In the genomic region with DNA sequence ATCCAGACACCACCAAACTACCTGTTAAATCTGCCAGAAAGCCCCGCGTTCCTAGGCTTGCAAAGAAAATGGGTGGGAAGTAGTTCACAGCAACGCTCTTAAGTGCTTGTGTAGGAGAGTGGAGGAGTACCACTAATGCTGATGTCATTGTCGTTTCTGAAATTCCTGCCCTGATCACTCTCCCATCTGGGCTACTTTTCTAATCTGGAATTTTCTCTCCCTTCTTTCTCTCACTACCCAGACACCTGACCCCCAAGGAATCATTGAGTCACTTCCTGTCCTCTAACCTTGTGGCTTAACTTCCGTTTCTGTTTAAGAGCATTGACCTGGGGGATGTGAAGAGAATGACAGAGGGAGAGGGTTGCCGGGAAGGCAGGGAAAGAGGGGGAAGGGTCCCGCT, we compare ENCODE assay signal across 3 cellular contexts.
TF ChIP-seq lines count a peak whose summit lies in the region.

No MANE protein-coding gene starts in this region.

TF ChIP-seq in IMR-90, 13 proteins besides CTCF, POLR2A, EP300 and RAD21:
- TF ChIP-seq MAFK (IDR thresholded peaks at IDR 0.05; ENCODE audit: low read depth, low read length), result no peak
- TF ChIP-seq, protein P1, sequence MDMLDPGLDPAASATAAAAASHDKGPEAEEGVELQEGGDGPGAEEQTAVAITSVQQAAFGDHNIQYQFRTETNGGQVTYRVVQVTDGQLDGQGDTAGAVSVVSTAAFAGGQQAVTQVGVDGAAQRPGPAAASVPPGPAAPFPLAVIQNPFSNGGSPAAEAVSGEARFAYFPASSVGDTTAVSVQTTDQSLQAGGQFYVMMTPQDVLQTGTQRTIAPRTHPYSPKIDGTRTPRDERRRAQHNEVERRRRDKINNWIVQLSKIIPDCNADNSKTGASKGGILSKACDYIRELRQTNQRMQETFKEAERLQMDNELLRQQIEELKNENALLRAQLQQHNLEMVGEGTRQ (IDR thresholded peaks at IDR 0.05; ENCODE audit: low read depth, low read length), result peak; percentile 37; the same call in 1 of the 2 replicates

TF ChIP-seq in GM12878, 131 proteins besides CTCF, POLR2A, EP300 and RAD21 (continues in another document):
- no peak for TF ChIP-seq RELA (IDR thresholded peaks at IDR 0.05; ENCODE audit: borderline replicate concordance, partially characterized antibody)
- TF ChIP-seq, protein P2, sequence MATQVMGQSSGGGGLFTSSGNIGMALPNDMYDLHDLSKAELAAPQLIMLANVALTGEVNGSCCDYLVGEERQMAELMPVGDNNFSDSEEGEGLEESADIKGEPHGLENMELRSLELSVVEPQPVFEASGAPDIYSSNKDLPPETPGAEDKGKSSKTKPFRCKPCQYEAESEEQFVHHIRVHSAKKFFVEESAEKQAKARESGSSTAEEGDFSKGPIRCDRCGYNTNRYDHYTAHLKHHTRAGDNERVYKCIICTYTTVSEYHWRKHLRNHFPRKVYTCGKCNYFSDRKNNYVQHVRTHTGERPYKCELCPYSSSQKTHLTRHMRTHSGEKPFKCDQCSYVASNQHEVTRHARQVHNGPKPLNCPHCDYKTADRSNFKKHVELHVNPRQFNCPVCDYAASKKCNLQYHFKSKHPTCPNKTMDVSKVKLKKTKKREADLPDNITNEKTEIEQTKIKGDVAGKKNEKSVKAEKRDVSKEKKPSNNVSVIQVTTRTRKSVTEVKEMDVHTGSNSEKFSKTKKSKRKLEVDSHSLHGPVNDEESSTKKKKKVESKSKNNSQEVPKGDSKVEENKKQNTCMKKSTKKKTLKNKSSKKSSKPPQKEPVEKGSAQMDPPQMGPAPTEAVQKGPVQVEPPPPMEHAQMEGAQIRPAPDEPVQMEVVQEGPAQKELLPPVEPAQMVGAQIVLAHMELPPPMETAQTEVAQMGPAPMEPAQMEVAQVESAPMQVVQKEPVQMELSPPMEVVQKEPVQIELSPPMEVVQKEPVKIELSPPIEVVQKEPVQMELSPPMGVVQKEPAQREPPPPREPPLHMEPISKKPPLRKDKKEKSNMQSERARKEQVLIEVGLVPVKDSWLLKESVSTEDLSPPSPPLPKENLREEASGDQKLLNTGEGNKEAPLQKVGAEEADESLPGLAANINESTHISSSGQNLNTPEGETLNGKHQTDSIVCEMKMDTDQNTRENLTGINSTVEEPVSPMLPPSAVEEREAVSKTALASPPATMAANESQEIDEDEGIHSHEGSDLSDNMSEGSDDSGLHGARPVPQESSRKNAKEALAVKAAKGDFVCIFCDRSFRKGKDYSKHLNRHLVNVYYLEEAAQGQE (IDR thresholded peaks at IDR 0.05; ENCODE audit: low read depth, low read length), result no peak
- no peak for TF ChIP-seq BMI1 (IDR thresholded peaks at IDR 0.05; ENCODE audit: borderline replicate concordance)
- TF ChIP-seq NFYA (IDR thresholded peaks at IDR 0.05; ENCODE audit: borderline replicate concordance, low read depth, low read length), result no peak
- TF ChIP-seq WRNIP1 (IDR thresholded peaks at IDR 0.05; ENCODE audit: borderline replicate concordance, low read depth, low read length), result no peak
- no peak for TF ChIP-seq CEBPB (IDR thresholded peaks at IDR 0.05; ENCODE audit: borderline replicate concordance in 1 of 2, low read depth in 2 of 2, low read length in 2 of 2)
- no peak for TF ChIP-seq HDAC2 (IDR thresholded peaks at IDR 0.05)
- TF ChIP-seq LARP7 (IDR thresholded peaks at IDR 0.05), result 0 out of 2 replicates have a peak, but pooled peaks have one; percentile 36
- no peak for TF ChIP-seq HDGF (IDR thresholded peaks at IDR 0.05)
- TF ChIP-seq EED (IDR thresholded peaks at IDR 0.05; ENCODE audit: low read depth), result peak; percentile 77
- no peak for TF ChIP-seq RB1 (IDR thresholded peaks at IDR 0.05; ENCODE audit: borderline replicate concordance)
- no peak for TF ChIP-seq BACH1 (IDR thresholded peaks at IDR 0.05; ENCODE audit: borderline replicate concordance)
- no peak for TF ChIP-seq DPF2 (IDR thresholded peaks at IDR 0.05)
- peak; percentile 60 to 65; a peak in 3 of 4 replicates for TF ChIP-seq IKZF2 (IDR thresholded peaks at IDR 0.05)
- TF ChIP-seq MEF2B (IDR thresholded peaks at IDR 0.05; ENCODE audit: partially characterized antibody, poor library complexity, severe bottlenecking), result peak; percentile 15
- no peak for TF ChIP-seq IRF4 (IDR thresholded peaks at IDR 0.05; ENCODE audit: low read depth, low read length)
- TF ChIP-seq IKZF1 (conservative IDR thresholded peaks at IDR 0.05), result no peak; the same call in 1 of the 2 replicates
- peak; percentile 40; the same call in 1 of the 2 replicates for TF ChIP-seq NR2C1 (IDR thresholded peaks at IDR 0.05)
- TF ChIP-seq KDM1A (IDR thresholded peaks at IDR 0.05; ENCODE audit: borderline replicate concordance), result no peak
- peak; percentile 49 for TF ChIP-seq NR2F1 (conservative IDR thresholded peaks at IDR 0.05)
- peak; percentile 68 for TF ChIP-seq RUNX3 (IDR thresholded peaks at IDR 0.05; ENCODE audit: low read length)
- no peak for TF ChIP-seq EGR1 (IDR thresholded peaks at IDR 0.05; ENCODE audit: borderline replicate concordance in 1 of 2, low read depth in 2 of 2, low read length in 2 of 2)
- TF ChIP-seq ATF7 (IDR thresholded peaks at IDR 0.05; ENCODE audit: low read depth), result 0 out of 2 replicates have a peak, but pooled peaks have one; percentile 26
- TF ChIP-seq, protein P3, sequence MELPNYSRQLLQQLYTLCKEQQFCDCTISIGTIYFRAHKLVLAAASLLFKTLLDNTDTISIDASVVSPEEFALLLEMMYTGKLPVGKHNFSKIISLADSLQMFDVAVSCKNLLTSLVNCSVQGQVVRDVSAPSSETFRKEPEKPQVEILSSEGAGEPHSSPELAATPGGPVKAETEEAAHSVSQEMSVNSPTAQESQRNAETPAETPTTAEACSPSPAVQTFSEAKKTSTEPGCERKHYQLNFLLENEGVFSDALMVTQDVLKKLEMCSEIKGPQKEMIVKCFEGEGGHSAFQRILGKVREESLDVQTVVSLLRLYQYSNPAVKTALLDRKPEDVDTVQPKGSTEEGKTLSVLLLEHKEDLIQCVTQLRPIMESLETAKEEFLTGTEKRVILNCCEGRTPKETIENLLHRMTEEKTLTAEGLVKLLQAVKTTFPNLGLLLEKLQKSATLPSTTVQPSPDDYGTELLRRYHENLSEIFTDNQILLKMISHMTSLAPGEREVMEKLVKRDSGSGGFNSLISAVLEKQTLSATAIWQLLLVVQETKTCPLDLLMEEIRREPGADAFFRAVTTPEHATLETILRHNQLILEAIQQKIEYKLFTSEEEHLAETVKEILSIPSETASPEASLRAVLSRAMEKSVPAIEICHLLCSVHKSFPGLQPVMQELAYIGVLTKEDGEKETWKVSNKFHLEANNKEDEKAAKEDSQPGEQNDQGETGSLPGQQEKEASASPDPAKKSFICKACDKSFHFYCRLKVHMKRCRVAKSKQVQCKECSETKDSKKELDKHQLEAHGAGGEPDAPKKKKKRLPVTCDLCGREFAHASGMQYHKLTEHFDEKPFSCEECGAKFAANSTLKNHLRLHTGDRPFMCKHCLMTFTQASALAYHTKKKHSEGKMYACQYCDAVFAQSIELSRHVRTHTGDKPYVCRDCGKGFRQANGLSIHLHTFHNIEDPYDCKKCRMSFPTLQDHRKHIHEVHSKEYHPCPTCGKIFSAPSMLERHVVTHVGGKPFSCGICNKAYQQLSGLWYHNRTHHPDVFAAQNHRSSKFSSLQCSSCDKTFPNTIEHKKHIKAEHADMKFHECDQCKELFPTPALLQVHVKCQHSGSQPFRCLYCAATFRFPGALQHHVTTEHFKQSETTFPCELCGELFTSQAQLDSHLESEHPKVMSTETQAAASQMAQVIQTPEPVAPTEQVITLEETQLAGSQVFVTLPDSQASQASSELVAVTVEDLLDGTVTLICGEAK (IDR thresholded peaks at IDR 0.05; ENCODE audit: borderline replicate concordance), result 0 out of 2 replicates have a peak, but pooled peaks have one; percentile 25
- TF ChIP-seq MTA2 (IDR thresholded peaks at IDR 0.05; ENCODE audit: low read depth), result 0 out of 2 replicates have a peak, but pooled peaks have one; percentile 19
- TF ChIP-seq ZNF384 (IDR thresholded peaks at IDR 0.05; ENCODE audit: borderline replicate concordance, low read depth, low read length), result no peak
- TF ChIP-seq GABPA (IDR thresholded peaks at IDR 0.05; ENCODE audit: low read depth), result peak; percentile 25; the same call in 1 of the 2 replicates

TF ChIP-seq in liver, 16 proteins besides CTCF, POLR2A, EP300 and RAD21:
- peak; percentile 21 to 22 for TF ChIP-seq RXRA (IDR thresholded peaks at IDR 0.05)
- peak in 1 of 2 donors; percentile 63 for TF ChIP-seq JUND (IDR thresholded peaks at IDR 0.05)
- TF ChIP-seq, protein P2 (IDR thresholded peaks at IDR 0.05), result no peak
- TF ChIP-seq NR2F2 (IDR thresholded peaks at IDR 0.05), result peak; percentile 80
- peak; percentile 18 to 22 for TF ChIP-seq GABPA (IDR thresholded peaks at IDR 0.05 in 1 of 2, conservative IDR thresholded peaks at IDR 0.05 in 1 of 2)
- TF ChIP-seq, protein P4, sequence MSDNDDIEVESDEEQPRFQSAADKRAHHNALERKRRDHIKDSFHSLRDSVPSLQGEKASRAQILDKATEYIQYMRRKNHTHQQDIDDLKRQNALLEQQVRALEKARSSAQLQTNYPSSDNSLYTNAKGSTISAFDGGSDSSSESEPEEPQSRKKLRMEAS (IDR thresholded peaks at IDR 0.05), result no peak
TF ChIP-seq in liver: peak in this region for 4.
